8 cellular contexts compared by ENCODE assay signal in genomic region chr7:99504281-99504602, GRCh38. TPM values are rescaled to one million over a fixed set of nuclear protein-coding genes. Genes with fewer than 3 reads are reported as not detected.
A peak's percentile ranks its signal among the peaks of the same experiment; 100 is the strongest.
DNase-seq lines count a peak whose midpoint lies in the region; ATAC-seq and TF ChIP-seq lines count a peak whose summit lies in the region.

No MANE protein-coding gene starts in this region.

- no peaks in the 10 kb centered on the region for H3K27me3 ChIP-seq in CD4-positive, CD25-positive, alpha-beta regulatory T cell (ENCODE audit: control insufficient read depth, insufficient read depth, low read length)
- H3K27me3 ChIP-seq in HAP-1 (ENCODE audit: low read depth) (no peaks in the 10 kb centered on the region), hepatocyte (no peaks in the 10 kb centered on the region)

- CTCF ChIA-PET in activated CD8-positive, alpha-beta T cell treated with anti-CD3 and anti-CD28 coated beads for 36 hours (lab: Charles Lee): interaction anchor here (0.9 to 1.9 kb wide), 5 partner anchors 11 to 486 kb away, joined by 3 to 6 read pairs (median 4); no protein-coding TSS in a partner anchor

- H3K36me3 ChIP-seq in CD4-positive, CD25-positive, alpha-beta regulatory T cell (ENCODE audit: control insufficient read depth, insufficient read depth, low read length): no peaks in the 10 kb centered on the region
- no peaks in the 10 kb centered on the region; the same call in 1 of the 2 replicates for H3K36me3 ChIP-seq in HAP-1 (replicated peaks)
- H3K36me3 ChIP-seq in hepatocyte (replicated peaks; ENCODE audit: insufficient read depth, low read depth): no peaks in the 10 kb centered on the region

- WGBS in hepatocyte (ENCODE audit: low lambda C conversion rate, missing lambda C conversion rate): 15% methylated on average over 18 of the region's 19 CpGs

- H3K27ac ChIP-seq in CD4-positive, CD25-positive, alpha-beta regulatory T cell (ENCODE audit: insufficient read depth, low read length, poor library complexity, severe bottlenecking): peak overlapping the region; percentile 92
- peak overlapping the region; percentile 93 for H3K27ac ChIP-seq in hepatocyte

- H3K4me1 ChIP-seq in CD4-positive, CD25-positive, alpha-beta regulatory T cell (ENCODE audit: control insufficient read depth, insufficient read depth, low read length, poor library complexity, severe bottlenecking): peaks cover 33% of the 10 kb centered on the region
- H3K4me1 ChIP-seq in HAP-1 (peaks cover 12% of the 10 kb centered on the region; the same call in 1 of the 2 replicates), hepatocyte (ENCODE audit: insufficient read depth) (peaks cover 9% of the 10 kb centered on the region)

- peaks cover 6% of the 10 kb centered on the region for H4K20me1 ChIP-seq in hepatocyte (ENCODE audit: insufficient read depth, poor library complexity, severe bottlenecking)

- no peaks in the 10 kb centered on the region for H3K27me3 Mint-ChIP-seq in CD4-positive, CD25-positive, alpha-beta regulatory T cell
- no peaks in the 10 kb centered on the region for H3K27me3 Mint-ChIP-seq in activated CD8-positive, alpha-beta T cell treated with anti-CD3 and anti-CD28 coated beads for 36 hours

- peak overlapping the region; percentile 88 for H3K4me2 ChIP-seq in hepatocyte

- TF ChIP-seq CTCF in activated CD8-positive, alpha-beta T cell treated with anti-CD3 and anti-CD28 coated beads for 36 hours (IDR thresholded peaks at IDR 0.05): no peak
- no peak for TF ChIP-seq CTCF in hepatocyte (IDR thresholded peaks at IDR 0.05; ENCODE audit: poor library complexity)

- peak overlapping the region; percentile 91 for H3K4me3 ChIP-seq in CD4-positive, CD25-positive, alpha-beta regulatory T cell (ENCODE audit: low read depth, low read length)
- H3K4me3 ChIP-seq in HAP-1 (peak overlapping the region; percentile 84), hepatocyte (peak overlapping the region; percentile 84)

- in situ Hi-C loops in HAP-1 (cut with MboI; ENCODE audit: low sequenced_read_pairs): no loop called here

- no peak for DNase-seq in CD4-positive, CD25-positive, alpha-beta regulatory T cell
- DNase-seq in HAP-1 (ENCODE audit: low spot score in 2 of 2) (peak; percentile 97 to 99), hepatocyte (ENCODE audit: low spot score) (no peak)
- no peak for DNase-seq in activated CD8-positive, alpha-beta T cell treated with anti-CD3 and anti-CD28 coated beads for 36 hours
- DNase-seq in stimulated activated effector memory CD8-positive, alpha-beta T cell treated with anti-CD3 and anti-CD28 coated beads, Interleukin-12 subunit alpha, Interleukin-12 subunit beta, amount 100 ng/mL, for 72 hours (ENCODE audit: low spot score in 2 of 2): no peak
- no peak for DNase-seq in stimulated activated CD4-positive, alpha-beta T cell treated with anti-CD3 and anti-CD28 coated beads, Interleukin-4, amount 100 ng/mL, for 24 hours

- no peaks in the 10 kb centered on the region for H3K9me3 ChIP-seq in CD4-positive, CD25-positive, alpha-beta regulatory T cell (ENCODE audit: control insufficient read depth in 2 of 2, low read length in 2 of 2)
- no peaks in the 10 kb centered on the region for H3K9me3 ChIP-seq in HAP-1
- no peaks in the 10 kb centered on the region for H3K9me3 ChIP-seq in hepatocyte (ENCODE audit: low read depth)

- POLR2A ChIA-PET in activated CD8-positive, alpha-beta T cell treated with anti-CD3 and anti-CD28 coated beads for 36 hours (lab: Charles Lee): interaction anchor here (0.6 to 2.8 kb wide), 9 partner anchors 9 to 415 kb away, joined by 3 to 9 read pairs (median 4); partner anchors contain the start of genes ATP5MF, TRIM4, ZNF655 and ZSCAN25

- H3K27ac Mint-ChIP-seq in CD4-positive, CD25-positive, alpha-beta regulatory T cell: peak overlapping the region; percentile 94 to 99 (median 98)
- H3K27ac Mint-ChIP-seq in activated CD8-positive, alpha-beta T cell treated with anti-CD3 and anti-CD28 coated beads for 36 hours: peak overlapping the region; percentile 95
- H3K27ac Mint-ChIP-seq in stimulated activated effector memory CD8-positive, alpha-beta T cell treated with anti-CD3 and anti-CD28 coated beads, Interleukin-12 subunit alpha, Interleukin-12 subunit beta, amount 100 ng/mL, for 72 hours: peak overlapping the region; percentile 90

- intact Hi-C loops in activated CD8-positive, alpha-beta T cell treated with anti-CD3 and anti-CD28 coated beads for 36 hours (cut with micrococcal nuclease): loop anchor here (10.0 kb wide), 1 partner anchor 51 kb away; the partner anchor contains the start of genes FAM200A and ZNF655

- peak overlapping the region; percentile 70 for H2AFZ ChIP-seq in hepatocyte

- peaks cover 51% of the 10 kb centered on the region for H3K79me2 ChIP-seq in hepatocyte

- peaks cover 4% of the 10 kb centered on the region for H3K36me3 Mint-ChIP-seq in CD4-positive, CD25-positive, alpha-beta regulatory T cell
- H3K36me3 Mint-ChIP-seq in activated CD8-positive, alpha-beta T cell treated with anti-CD3 and anti-CD28 coated beads for 36 hours (ENCODE audit: low read depth): peaks cover 18% of the 10 kb centered on the region
- H3K36me3 Mint-ChIP-seq in stimulated activated effector memory CD8-positive, alpha-beta T cell treated with anti-CD3 and anti-CD28 coated beads, Interleukin-12 subunit alpha, Interleukin-12 subunit beta, amount 100 ng/mL, for 72 hours: peaks cover 35% of the 10 kb centered on the region

- peaks cover 13 to 56% (median 30%) of the 10 kb centered on the region in 4 donors for H3K4me1 Mint-ChIP-seq in CD4-positive, CD25-positive, alpha-beta regulatory T cell
- H3K4me1 Mint-ChIP-seq in activated CD8-positive, alpha-beta T cell treated with anti-CD3 and anti-CD28 coated beads for 36 hours (ENCODE audit: low read depth): peaks cover 27% of the 10 kb centered on the region
- H3K4me1 Mint-ChIP-seq in stimulated activated effector memory CD8-positive, alpha-beta T cell treated with anti-CD3 and anti-CD28 coated beads, Interleukin-12 subunit alpha, Interleukin-12 subunit beta, amount 100 ng/mL, for 72 hours: peaks cover 27% of the 10 kb centered on the region

- H3K9me2 ChIP-seq in hepatocyte (replicated peaks; ENCODE audit: insufficient read depth): no peaks in the 10 kb centered on the region

- peaks cover 0 to 2% (median 0%) of the 10 kb centered on the region in 7 donors for H3K9me3 Mint-ChIP-seq in CD4-positive, CD25-positive, alpha-beta regulatory T cell
- H3K9me3 Mint-ChIP-seq in activated CD8-positive, alpha-beta T cell treated with anti-CD3 and anti-CD28 coated beads for 36 hours: peaks cover 3% of the 10 kb centered on the region
- no peaks in the 10 kb centered on the region for H3K9me3 Mint-ChIP-seq in stimulated activated effector memory CD8-positive, alpha-beta T cell treated with anti-CD3 and anti-CD28 coated beads, Interleukin-12 subunit alpha, Interleukin-12 subunit beta, amount 100 ng/mL, for 72 hours

- peak overlapping the region; percentile 95 to 99 (median 97) for H3K4me3 Mint-ChIP-seq in CD4-positive, CD25-positive, alpha-beta regulatory T cell
- H3K4me3 Mint-ChIP-seq in activated CD8-positive, alpha-beta T cell treated with anti-CD3 and anti-CD28 coated beads for 36 hours: peak overlapping the region; percentile 84
- peak overlapping the region; percentile 80 for H3K4me3 Mint-ChIP-seq in stimulated activated effector memory CD8-positive, alpha-beta T cell treated with anti-CD3 and anti-CD28 coated beads, Interleukin-12 subunit alpha, Interleukin-12 subunit beta, amount 100 ng/mL, for 72 hours

- no peak for ATAC-seq in CD4-positive, CD25-positive, alpha-beta regulatory T cell (ENCODE audit: low read depth in 2 of 2)
- no peak for ATAC-seq in activated CD8-positive, alpha-beta T cell treated with anti-CD3 and anti-CD28 coated beads for 36 hours
- no peak for ATAC-seq in stimulated activated effector memory CD8-positive, alpha-beta T cell treated with anti-CD3 and anti-CD28 coated beads, Interleukin-12 subunit alpha, Interleukin-12 subunit beta, amount 100 ng/mL, for 72 hours
- ATAC-seq in activated CD4-positive, CD25-positive, alpha-beta regulatory T cell treated with anti-CD3 and anti-CD28 coated beads, Interleukin-2, amount 50 U/mL, for 24 hours: no peak
- ATAC-seq in GM21619 (IDR thresholded peaks at IDR 0.05; ENCODE audit: unreplicated experiment): no peak

RNA-seq across cellular contexts. Expression of gene ZKSCAN5, which starts 0.2 kb away (rescaled TPM):
- total RNA-seq in CD4-positive, CD25-positive, alpha-beta regulatory T cell: 5.8 TPM
- 1 to 10 TPM; 2.8 to 5.0 (median 4.2) TPM for polyA plus RNA-seq in CD4-positive, CD25-positive, alpha-beta regulatory T cell
- total RNA-seq in activated CD8-positive, alpha-beta T cell treated with anti-CD3 and anti-CD28 coated beads for 36 hours: 1 to 10 TPM; 7.6 to 7.9 TPM
- 10.6 and 11.3 TPM in 2 replicates for total RNA-seq in hepatocyte
- 6.2 and 6.9 TPM in 2 replicates for polyA plus RNA-seq in hepatocyte

RNA-seq across cellular contexts. Expression of gene ZNF394, which starts 4.2 kb away (rescaled TPM):
- 224 TPM for total RNA-seq in CD4-positive, CD25-positive, alpha-beta regulatory T cell
- polyA plus RNA-seq in CD4-positive, CD25-positive, alpha-beta regulatory T cell: 10 to 100 TPM; 53.9 to 72.0 (median 69.4) TPM
- 10 to 100 TPM; 25.9 to 28.0 TPM for total RNA-seq in activated CD8-positive, alpha-beta T cell treated with anti-CD3 and anti-CD28 coated beads for 36 hours
- total RNA-seq in hepatocyte: 19.4 and 23.8 TPM in 2 replicates
- polyA plus RNA-seq in hepatocyte: 17.2 and 18.4 TPM in 2 replicates

RNA-seq across cellular contexts. Expression of gene ZNF789, which starts 31.6 kb away (rescaled TPM):
- 15.8 TPM for total RNA-seq in CD4-positive, CD25-positive, alpha-beta regulatory T cell
- polyA plus RNA-seq in CD4-positive, CD25-positive, alpha-beta regulatory T cell: 1 to 10 TPM; 4.2 to 6.9 (median 6.2) TPM
- 10 to 100 TPM; 18.8 to 19.1 TPM for total RNA-seq in activated CD8-positive, alpha-beta T cell treated with anti-CD3 and anti-CD28 coated beads for 36 hours
- total RNA-seq in hepatocyte: 7.0 and 11.3 TPM in 2 replicates
- polyA plus RNA-seq in hepatocyte: 5.5 and 8.1 TPM in 2 replicates

RNA-seq across cellular contexts. Expression of gene ATP5MF, which starts 38.3 kb away (rescaled TPM):
- total RNA-seq in CD4-positive, CD25-positive, alpha-beta regulatory T cell: 117 TPM
- polyA plus RNA-seq in CD4-positive, CD25-positive, alpha-beta regulatory T cell: 100 to 1,000 TPM; 433 to 595 (median 475) TPM
- 100 to 1,000 TPM; 416 to 417 TPM for total RNA-seq in activated CD8-positive, alpha-beta T cell treated with anti-CD3 and anti-CD28 coated beads for 36 hours
- 2,783 and 3,615 TPM in 2 replicates for total RNA-seq in hepatocyte
- 785 and 822 TPM in 2 replicates for polyA plus RNA-seq in hepatocyte

RNA-seq across cellular contexts. Expression of gene FAM200A, which starts 47.7 kb away (rescaled TPM):
- total RNA-seq in CD4-positive, CD25-positive, alpha-beta regulatory T cell: 3.1 TPM
- polyA plus RNA-seq in CD4-positive, CD25-positive, alpha-beta regulatory T cell: 10 to 100 TPM in 1 of 4 donors, 1 to 10 TPM in 3; 3.6 to 10.8 (median 5.2) TPM
- total RNA-seq in activated CD8-positive, alpha-beta T cell treated with anti-CD3 and anti-CD28 coated beads for 36 hours: 1 to 10 TPM; 4.8 to 4.9 TPM
- total RNA-seq in hepatocyte: 6.3 and 7.2 TPM in 2 replicates
- 3.7 and 4.4 TPM in 2 replicates for polyA plus RNA-seq in hepatocyte

Comparison
In these comparisons a context has a peak if more than half of its experiments do, and no peak if none do; other contexts are left out.
1. DNase-seq: peak in HAP-1 (2 of 2); none in CD4-positive, CD25-positive, alpha-beta regulatory T cell (0 of 3), activated CD8-positive, alpha-beta T cell treated with anti-CD3 and anti-CD28 coated beads for 36 hours (single experiment), hepatocyte (single experiment), stimulated activated effector memory CD8-positive, alpha-beta T cell treated with anti-CD3 and anti-CD28 coated beads, Interleukin-12 subunit alpha, Interleukin-12 subunit beta, amount 100 ng/mL, for 72 hours (0 of 2) and stimulated activated CD4-positive, alpha-beta T cell treated with anti-CD3 and anti-CD28 coated beads, Interleukin-4, amount 100 ng/mL, for 24 hours (single experiment).
2. Peak in every context shown above with its lines, with median percentiles within 50 percentile points of each other: H3K4me3 ChIP-seq, H3K27ac Mint-ChIP-seq and H3K4me3 Mint-ChIP-seq.